In genomic region chr5:175796536-175797499, GRCh38 we compare ENCODE assay signal across 8 cellular contexts.
DNase-seq lines count a peak whose midpoint lies in the region; ATAC-seq, FAIRE-seq and TF ChIP-seq lines count a peak whose summit lies in the region.

No MANE protein-coding gene starts in this region.

- ATAC-seq in HG03521 (IDR thresholded peaks at IDR 0.05; ENCODE audit: unreplicated experiment), result peak; percentile 87

- H3K27ac ChIP-seq in 22Rv1 (peak overlapping the region; percentile 72), RWPE1 (no peak overlapping the region), ovary (no peak overlapping the region), tibial artery (no peak overlapping the region)

- FAIRE-seq in GM18507 (lab: Jason Lieb, UNC), result no peak

- H3K4me3 ChIP-seq in ovary (no peak overlapping the region), tibial artery (peak overlapping the region in 1 of 2 donors; percentile 1)

- H3K4me1 ChIP-seq in ovary (ENCODE audit: insufficient read depth) (peaks cover 9% of the 10 kb centered on the region), tibial artery (peaks cover 0 to 17% (median 11%) of the 10 kb centered on the region in 4 donors)

- TF ChIP-seq CTCF in 22Rv1 (IDR thresholded peaks at IDR 0.05) (peak; percentile 14; the same call in 1 of the 2 replicates), RWPE1 (conservative IDR thresholded peaks at IDR 0.05; ENCODE audit: low read depth) (no peak), ovary (IDR thresholded peaks at IDR 0.05) (no peak), tibial artery (IDR thresholded peaks at IDR 0.05) (no peak)

- no peaks in the 10 kb centered on the region for H3K27me3 ChIP-seq in ovary
- peaks cover 0 to 13% of the 10 kb centered on the region in 2 donors for H3K27me3 ChIP-seq in tibial artery

- CTCF ChIA-PET in RWPE1 (lab: Yijun Ruan, JAX), result interaction anchor here (0.5 to 1.3 kb wide), 8 partner anchors 8 to 668 kb away, joined by 3 to 5 read pairs (median 3); no protein-coding TSS in a partner anchor

- intact Hi-C loops in ovary (cut with DNase I) (no loop called here), tibial artery (cut with DNase I; ENCODE audit: low total_unique reads) (no loop called here)

- peak; percentile 28 for DNase-seq in GM18507 (ENCODE audit: extremely low spot score, insufficient read length, low read depth)
- DNase-seq in RWPE1 (ENCODE audit: low spot score), result peak; percentile 93
- DNase-seq in activated naive CD4-positive, alpha-beta T cell treated with Interleukin-2 at 50 U/mL for 16 hours, result peak; percentile 76
- DNase-seq in germinal center (ENCODE audit: low spot score), result peak; percentile 64
- DNase-seq in ovary, result peak; percentile 72 to 93 (median 88)
- peak; percentile 38 to 78 for DNase-seq in tibial artery

- TF ChIP-seq POLR2A in ovary (IDR thresholded peaks at IDR 0.05), result no peak

- TF ChIP-seq EP300 in ovary (IDR thresholded peaks at IDR 0.05), result no peak

- 1 to 3% (median 1%) methylated on average over 72 to 107 of the region's 108 CpGs for WGBS in ovary, 3 donors

- no peaks in the 10 kb centered on the region for H3K9me3 ChIP-seq in ovary
- H3K9me3 ChIP-seq in tibial artery, result peaks cover 0 to 4% (median 0%) of the 10 kb centered on the region in 3 donors

- no peaks in the 10 kb centered on the region for H3K36me3 ChIP-seq in ovary
- H3K36me3 ChIP-seq in tibial artery, result no peaks in the 10 kb centered on the region

- POLR2A ChIA-PET in RWPE1 (lab: Yijun Ruan, JAX; ENCODE audit: low non-redundant PET), result no interaction called here

Comparison
In these comparisons a context has a peak if more than half of its experiments do, and no peak if none do; other contexts are left out.
1. DNase-seq: peak in every context shown above with its lines; median percentile 93 in RWPE1; 88 in ovary; 76 in activated naive CD4-positive, alpha-beta T cell treated with Interleukin-2 at 50 U/mL for 16 hours; 64 in germinal center; 58 in tibial artery; 28 in GM18507.